17 cellular contexts compared by ENCODE assay signal in the genomic region with DNA sequence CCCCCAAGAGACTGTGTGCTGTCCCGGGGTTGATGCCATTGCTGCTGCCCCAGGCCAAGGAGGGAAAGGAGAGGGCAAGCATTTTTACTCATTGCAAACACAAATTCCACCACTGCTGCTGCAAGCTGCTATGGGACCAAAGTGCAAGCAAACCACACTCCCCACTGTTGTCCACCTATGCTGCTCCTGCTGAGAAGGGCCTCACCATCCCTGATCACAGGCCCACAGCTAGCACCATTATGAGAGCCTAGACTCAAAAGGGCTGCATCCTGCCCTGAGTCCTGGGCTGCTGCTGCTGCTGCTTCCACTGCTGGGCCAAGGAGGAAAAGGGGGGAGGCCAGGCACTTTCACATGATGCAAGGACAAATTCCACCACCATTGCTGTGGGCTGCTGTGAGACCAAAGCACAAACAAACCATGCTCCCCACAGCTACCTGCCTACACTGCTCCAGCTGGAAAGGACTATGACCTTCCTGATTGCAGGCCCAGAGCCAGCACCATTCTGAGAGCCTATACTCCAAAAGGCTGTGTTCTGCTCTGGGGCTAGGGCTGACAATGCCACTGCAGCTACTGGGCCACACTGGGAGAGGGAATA.
A peak's percentile ranks its signal among the peaks of the same experiment; 100 is the strongest.
DNase-seq lines count a peak whose midpoint lies in the region; ATAC-seq and TF ChIP-seq lines count a peak whose summit lies in the region.
"Had no signal": no experiment of that assay in that cellular context is flagged by ENCODE, and none has a peak within 500 bp of the region (broad histone marks: within the 10 kb centered on the region; RNA-seq: fewer than 3 reads in every experiment).

No MANE protein-coding gene starts in this region.

- no peak overlapping the region for H2BK12ac ChIP-seq in trophoblast cell (ENCODE audit: low read length)

- H3K27me3 ChIP-seq in liver (ENCODE audit: control insufficient read depth in 4 of 4, insufficient read depth in 4 of 4, low read length in 3 of 4) (no peaks in the 10 kb centered on the region), trophoblast cell (ENCODE audit: insufficient read depth, low read length) (no peaks in the 10 kb centered on the region)
- no peaks in the 10 kb centered on the region for H3K27me3 ChIP-seq in CD4-positive, alpha-beta memory T cell (ENCODE audit: insufficient read depth, low read length)

- ATAC-seq in GM21447 (IDR thresholded peaks at IDR 0.05; ENCODE audit: unreplicated experiment): no peak
- ATAC-seq: A549 had no signal

- H2AFZ ChIP-seq in trophoblast cell (ENCODE audit: insufficient read depth, low read length, poor library complexity): no peak overlapping the region

- peaks cover 0 to 21% (median 13%) of the 10 kb centered on the region in 8 donors for H3K9me3 Mint-ChIP-seq in CD4-positive, alpha-beta memory T cell

- H3K27ac ChIP-seq in liver (ENCODE audit: low read depth in 1 of 2, low read length in 2 of 2): no peak overlapping the region
- H3K27ac ChIP-seq in trophoblast cell (ENCODE audit: low read depth, low read length): no peak overlapping the region
- no peak overlapping the region for H3K27ac ChIP-seq in CD4-positive, alpha-beta memory T cell (ENCODE audit: low read depth, low read length)
- H3K27ac ChIP-seq: 22Rv1, A549, C4-2B had no signal

- no peaks in the 10 kb centered on the region for H3K36me3 ChIP-seq in liver (ENCODE audit: control insufficient read depth in 4 of 4, insufficient read depth in 3 of 4, low read depth in 1 of 4, low read length in 3 of 4)
- H3K36me3 ChIP-seq in trophoblast cell (ENCODE audit: control insufficient read depth in 1 of 2, insufficient read depth in 2 of 2, low read length in 2 of 2): peaks cover 0 to 1% of the 10 kb centered on the region in 2 experiments
- H3K36me3 ChIP-seq in CD4-positive, alpha-beta memory T cell (ENCODE audit: insufficient read depth, low read length): no peaks in the 10 kb centered on the region

- POLR2A ChIA-PET in CD4-positive, alpha-beta memory T cell (lab: Charles Lee; ENCODE audit: partially characterized antibody): no interaction called here

- H4K12ac ChIP-seq in trophoblast cell (ENCODE audit: low read depth, low read length): no peak overlapping the region

- peak; percentile 1 for DNase-seq in EH (ENCODE audit: low read depth)
- peak; percentile 1 for DNase-seq in choroid plexus epithelial cell (ENCODE audit: low read depth)
- DNase-seq in trophoblast cell: peak in 1 of 2 donors; percentile 9
- DNase-seq in SW 1271 (lab: John Stamatoyannopoulos, UW): no peak
- DNase-seq in CD4-positive, alpha-beta memory T cell: no peak
- DNase-seq: AML-193; CD4-positive, alpha-beta T cell; DMS153; GF-D8; H9; KBM-7 had no signal

- H3K4me1 Mint-ChIP-seq in CD4-positive, alpha-beta memory T cell: no peaks in the 10 kb centered on the region
- H3K4me1 Mint-ChIP-seq: H9, IgD-negative memory B cell had no signal

- H3K9me3 ChIP-seq in liver (ENCODE audit: control insufficient read depth in 4 of 4, low read length in 3 of 4) (peaks cover 0 to 5% (median 0%) of the 10 kb centered on the region in 4 donors), trophoblast cell (ENCODE audit: insufficient read depth, low read depth, low read length) (peaks cover 2% of the 10 kb centered on the region)
- no peaks in the 10 kb centered on the region for H3K9me3 ChIP-seq in CD4-positive, alpha-beta memory T cell (ENCODE audit: control insufficient read depth in 1 of 2, low read length in 2 of 2)

- CTCF ChIA-PET in CD4-positive, alpha-beta memory T cell (lab: Charles Lee; ENCODE audit: partially characterized antibody): no interaction called here

- no peak overlapping the region for H4K8ac ChIP-seq in trophoblast cell (ENCODE audit: low read depth, low read length)

- H3K27me3 Mint-ChIP-seq in CD4-positive, alpha-beta memory T cell: no peaks in the 10 kb centered on the region
- H3K27me3 Mint-ChIP-seq: CD4-positive, alpha-beta T cell had no signal

- H3K14ac ChIP-seq in trophoblast cell (ENCODE audit: low read length): no peak overlapping the region

- H3K23ac ChIP-seq in trophoblast cell (ENCODE audit: low read length): no peak overlapping the region

- H3K4me3 ChIP-seq in choroid plexus epithelial cell (ENCODE audit: low read depth, low read length): no peak overlapping the region
- H3K4me3 ChIP-seq in liver (ENCODE audit: low read depth in 1 of 3, low read length in 3 of 3): no peak overlapping the region
- peak overlapping the region; percentile 32 for H3K4me3 ChIP-seq in trophoblast cell (ENCODE audit: low read depth, low read length)
- no peak overlapping the region for H3K4me3 ChIP-seq in CD4-positive, alpha-beta memory T cell (ENCODE audit: low read length in 2 of 2)
- H3K4me3 ChIP-seq: A549 had no signal

- no peak for TF ChIP-seq CTCF in choroid plexus epithelial cell (conservative IDR thresholded peaks at IDR 0.05; ENCODE audit: low read depth, low read length)
- TF ChIP-seq CTCF in liver (IDR thresholded peaks at IDR 0.05; ENCODE audit: low read depth, low read length, missing input control): no peak

- peaks cover 14 to 27% of the 10 kb centered on the region in 2 donors for H3K36me3 Mint-ChIP-seq in CD4-positive, alpha-beta memory T cell

- no peak for TF ChIP-seq RAD21 in liver (IDR thresholded peaks at IDR 0.05)

- H2BK5ac ChIP-seq in trophoblast cell (ENCODE audit: low read depth, low read length, poor library complexity): no peak overlapping the region

- no peak overlapping the region for H3K4me2 ChIP-seq in trophoblast cell (ENCODE audit: low read length)
- H3K4me2 ChIP-seq: A549 had no signal

- H3K18ac ChIP-seq in trophoblast cell (ENCODE audit: low read length): no peak overlapping the region

- no peak overlapping the region for H3K4me3 Mint-ChIP-seq in CD4-positive, alpha-beta memory T cell
- H3K4me3 Mint-ChIP-seq: CD4-positive, alpha-beta T cell; H9; IgD-negative memory B cell had no signal

- H3K9ac ChIP-seq in liver (ENCODE audit: low read depth in 1 of 2, low read length in 2 of 2): no peak overlapping the region
- no peak overlapping the region for H3K9ac ChIP-seq in trophoblast cell (ENCODE audit: low read length)

- H3K4me1 ChIP-seq in liver (ENCODE audit: control insufficient read depth in 4 of 4, insufficient read depth in 4 of 4, low read length in 3 of 4) (no peaks in the 10 kb centered on the region), trophoblast cell (ENCODE audit: control insufficient read depth in 1 of 2, insufficient read depth in 2 of 2, low read length in 2 of 2) (no peaks in the 10 kb centered on the region)
- H3K4me1 ChIP-seq in CD4-positive, alpha-beta memory T cell (ENCODE audit: insufficient read depth, low read length): no peaks in the 10 kb centered on the region
- H3K4me1 ChIP-seq: A549 had no signal

- H3K79me2 ChIP-seq in trophoblast cell (ENCODE audit: control insufficient read depth, insufficient read depth, low read length, poor library complexity): no peaks in the 10 kb centered on the region

- no peak overlapping the region for H3K4ac ChIP-seq in trophoblast cell (ENCODE audit: low read depth, low read length)

- H3K79me1 ChIP-seq in trophoblast cell (ENCODE audit: low read length): peaks cover 2% of the 10 kb centered on the region

- 78% methylated on average over 1 of the region's 1 CpG for WGBS in liver
- WGBS in trophoblast cell (ENCODE audit: extremely low coverage, insufficient coverage, insufficient read length): no CpG with 5 or more reads among the region's 1 CpG

- intact Hi-C loops in CD4-positive, alpha-beta memory T cell (cut with micrococcal nuclease): no loop called here

- H4K91ac ChIP-seq in trophoblast cell (ENCODE audit: low read depth, low read length): no peak overlapping the region

- H3K27ac Mint-ChIP-seq in CD4-positive, alpha-beta memory T cell: no peak overlapping the region
- H3K27ac Mint-ChIP-seq: CD4-positive, alpha-beta T cell; H9; IgD-negative memory B cell had no signal

- H2AK5ac ChIP-seq in trophoblast cell (ENCODE audit: low read length): no peak overlapping the region

- H2BK120ac ChIP-seq in trophoblast cell (ENCODE audit: insufficient read depth, low read length, poor library complexity): no peak overlapping the region

TF ChIP-seq in liver, 16 proteins besides CTCF, POLR2A, EP300 and RAD21 (continues in another document):
- TF ChIP-seq, protein P1, sequence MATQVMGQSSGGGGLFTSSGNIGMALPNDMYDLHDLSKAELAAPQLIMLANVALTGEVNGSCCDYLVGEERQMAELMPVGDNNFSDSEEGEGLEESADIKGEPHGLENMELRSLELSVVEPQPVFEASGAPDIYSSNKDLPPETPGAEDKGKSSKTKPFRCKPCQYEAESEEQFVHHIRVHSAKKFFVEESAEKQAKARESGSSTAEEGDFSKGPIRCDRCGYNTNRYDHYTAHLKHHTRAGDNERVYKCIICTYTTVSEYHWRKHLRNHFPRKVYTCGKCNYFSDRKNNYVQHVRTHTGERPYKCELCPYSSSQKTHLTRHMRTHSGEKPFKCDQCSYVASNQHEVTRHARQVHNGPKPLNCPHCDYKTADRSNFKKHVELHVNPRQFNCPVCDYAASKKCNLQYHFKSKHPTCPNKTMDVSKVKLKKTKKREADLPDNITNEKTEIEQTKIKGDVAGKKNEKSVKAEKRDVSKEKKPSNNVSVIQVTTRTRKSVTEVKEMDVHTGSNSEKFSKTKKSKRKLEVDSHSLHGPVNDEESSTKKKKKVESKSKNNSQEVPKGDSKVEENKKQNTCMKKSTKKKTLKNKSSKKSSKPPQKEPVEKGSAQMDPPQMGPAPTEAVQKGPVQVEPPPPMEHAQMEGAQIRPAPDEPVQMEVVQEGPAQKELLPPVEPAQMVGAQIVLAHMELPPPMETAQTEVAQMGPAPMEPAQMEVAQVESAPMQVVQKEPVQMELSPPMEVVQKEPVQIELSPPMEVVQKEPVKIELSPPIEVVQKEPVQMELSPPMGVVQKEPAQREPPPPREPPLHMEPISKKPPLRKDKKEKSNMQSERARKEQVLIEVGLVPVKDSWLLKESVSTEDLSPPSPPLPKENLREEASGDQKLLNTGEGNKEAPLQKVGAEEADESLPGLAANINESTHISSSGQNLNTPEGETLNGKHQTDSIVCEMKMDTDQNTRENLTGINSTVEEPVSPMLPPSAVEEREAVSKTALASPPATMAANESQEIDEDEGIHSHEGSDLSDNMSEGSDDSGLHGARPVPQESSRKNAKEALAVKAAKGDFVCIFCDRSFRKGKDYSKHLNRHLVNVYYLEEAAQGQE (IDR thresholded peaks at IDR 0.05): no peak
- TF ChIP-seq HNF4A (conservative IDR thresholded peaks at IDR 0.05): peak; percentile 36 to 47
- TF ChIP-seq YY1 (IDR thresholded peaks at IDR 0.05): no peak
- no peak for TF ChIP-seq NR2F2 (IDR thresholded peaks at IDR 0.05)
- TF ChIP-seq RXRA (IDR thresholded peaks at IDR 0.05): no peak
- TF ChIP-seq FOXA1 (IDR thresholded peaks at IDR 0.05): no peak

Comparison
In these comparisons a context has a peak if more than half of its experiments do, and no peak if none do; other contexts are left out.
1. DNase-seq: peak in EH (single experiment) and choroid plexus epithelial cell (single experiment); none in SW 1271 (0 of 2) and CD4-positive, alpha-beta memory T cell (0 of 5).